Comparison of ENCODE assay signal across 17 cellular contexts in genomic region chr5:150073086-150073625, GRCh38. TPM values are rescaled to one million over a fixed set of nuclear protein-coding genes. Genes with fewer than 3 reads are reported as not detected.
"Had no signal": no experiment of that assay in that cellular context is flagged by ENCODE, and none has a peak within 500 bp of the region (broad histone marks: within the 10 kb centered on the region; RNA-seq: fewer than 3 reads in every experiment).

No MANE protein-coding gene starts in this region.

- H3K27me3 Mint-ChIP-seq: activated CD4-positive, alpha-beta T cell treated with anti-CD3 and anti-CD28 coated beads for 36 hours; activated naive CD8-positive, alpha-beta T cell; dendritic cell treated with granulocyte-macrophage colony-stimulating factor and Interleukin-4, amounts not matched to agents 40 ng/mL and 50 ng/mL, for 4 days had no signal

- ATAC-seq: activated CD4-positive, alpha-beta T cell treated with anti-CD3 and anti-CD28 coated beads for 36 hours; activated CD8-positive, alpha-beta T cell treated with anti-CD3 and anti-CD28 coated beads, Interleukin-2, amount 10 ng/mL, durations not matched to agents 7 days and 5 days; effector memory CD8-positive, alpha-beta T cell had no signal

- H3K4me3 Mint-ChIP-seq: activated CD4-positive, alpha-beta T cell treated with anti-CD3 and anti-CD28 coated beads for 36 hours; activated CD8-positive, alpha-beta T cell treated with anti-CD3 and anti-CD28 coated beads, Interleukin-2, amount 10 ng/mL, durations not matched to agents 7 days and 5 days; activated naive CD8-positive, alpha-beta T cell; dendritic cell treated with granulocyte-macrophage colony-stimulating factor and Interleukin-4, amounts not matched to agents 40 ng/mL and 50 ng/mL, for 4 days; effector memory CD8-positive, alpha-beta T cell; neural crest cell had no signal

- H3K27ac ChIP-seq: brain microvascular endothelial cell, epithelial cell of prostate, parathyroid adenoma, sigmoid colon had no signal

- H3K36me3 Mint-ChIP-seq: activated naive CD8-positive, alpha-beta T cell had no signal

- H3K9me3 Mint-ChIP-seq: dendritic cell treated with granulocyte-macrophage colony-stimulating factor and Interleukin-4, amounts not matched to agents 40 ng/mL and 50 ng/mL, for 4 days; effector memory CD8-positive, alpha-beta T cell; neural crest cell had no signal

- H3K4me1 ChIP-seq: sigmoid colon had no signal

- H3K4me1 Mint-ChIP-seq: activated CD4-positive, alpha-beta T cell treated with anti-CD3 and anti-CD28 coated beads for 36 hours; neural crest cell had no signal

- H3K27ac Mint-ChIP-seq: activated CD4-positive, alpha-beta T cell treated with anti-CD3 and anti-CD28 coated beads for 36 hours; activated CD8-positive, alpha-beta T cell treated with anti-CD3 and anti-CD28 coated beads, Interleukin-2, amount 10 ng/mL, durations not matched to agents 7 days and 5 days; activated naive CD8-positive, alpha-beta T cell; dendritic cell treated with granulocyte-macrophage colony-stimulating factor and Interleukin-4, amounts not matched to agents 40 ng/mL and 50 ng/mL, for 4 days; effector memory CD8-positive, alpha-beta T cell had no signal

- H3K79me2 ChIP-seq: parathyroid adenoma had no signal

- DNase-seq: activated CD4-positive, alpha-beta T cell treated with anti-CD3 and anti-CD28 coated beads for 36 hours; activated effector memory CD4-positive, alpha-beta T cell treated with Interleukin-2 at 50 U/mL for 16 hours; brain microvascular endothelial cell; cerebellar nuclear complex; effector memory CD8-positive, alpha-beta T cell; foreskin melanocyte; mesenchymal stem cell; SIG-M5; sigmoid colon; stimulated activated CD4-positive, alpha-beta T cell treated with anti-CD3 and anti-CD28 coated beads, Interleukin-1b, Interleukin-23, amount 100 ng/mL, for 48 hours had no signal

- H2AFZ ChIP-seq: parathyroid adenoma had no signal

- H3K9me3 ChIP-seq: sigmoid colon had no signal

- H3K36me3 ChIP-seq: brain microvascular endothelial cell, sigmoid colon had no signal

- H3K27me3 ChIP-seq: brain microvascular endothelial cell, sigmoid colon had no signal

- H3K4me3 ChIP-seq: sigmoid colon had no signal

RNA-seq across cellular contexts. Expression of gene CSF1R, which starts 13.2 kb away (rescaled TPM):
- total RNA-seq: activated CD8-positive, alpha-beta T cell treated with anti-CD3 and anti-CD28 coated beads, Interleukin-2, amount 10 ng/mL, durations not matched to agents 7 days and 5 days; fibroblast of lung; neural crest cell had no signal
